1 cellular context compared by ENCODE assay signal in the genomic region with DNA sequence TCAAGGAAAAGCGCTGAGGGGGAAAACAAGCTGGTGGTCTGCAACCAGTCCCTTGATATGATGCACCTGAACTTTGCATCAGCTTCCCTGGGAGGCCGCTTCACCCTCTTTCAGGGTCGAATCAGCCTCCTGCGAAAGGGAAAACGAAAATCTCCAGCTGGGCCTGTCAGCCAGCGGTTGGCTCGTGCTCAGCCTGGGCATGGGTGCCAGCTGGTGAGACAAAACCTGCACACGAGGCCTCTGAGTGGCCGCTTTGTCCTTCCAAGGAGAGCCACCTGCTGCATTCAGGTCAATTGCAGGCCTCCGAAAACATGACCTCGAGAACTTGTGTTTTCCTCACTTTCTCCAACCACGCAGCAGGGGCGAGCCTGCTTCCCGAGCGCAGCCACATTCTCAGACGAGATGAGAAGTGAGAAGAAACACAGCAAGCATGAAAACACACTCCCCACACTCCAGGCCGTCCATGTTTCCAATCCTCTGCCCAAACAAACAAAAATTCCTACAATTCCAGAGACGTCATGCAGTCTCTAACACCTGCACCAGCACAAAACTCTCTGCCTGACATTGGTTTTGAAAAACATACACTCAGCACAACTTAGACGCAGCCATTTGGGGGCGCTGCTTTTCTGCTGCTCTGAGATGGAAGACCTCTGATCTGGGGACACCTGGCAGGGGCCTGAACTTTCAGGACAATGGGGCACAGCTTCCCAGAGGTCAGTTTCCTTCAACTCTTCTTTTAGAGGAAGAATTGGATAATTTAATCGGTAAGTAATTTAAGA.
TF ChIP-seq lines count a peak whose summit lies in the region.

No MANE protein-coding gene starts in this region.

TF ChIP-seq in GM23338, 12 proteins besides CTCF, POLR2A, EP300 and RAD21:
- TF ChIP-seq, protein P1, sequence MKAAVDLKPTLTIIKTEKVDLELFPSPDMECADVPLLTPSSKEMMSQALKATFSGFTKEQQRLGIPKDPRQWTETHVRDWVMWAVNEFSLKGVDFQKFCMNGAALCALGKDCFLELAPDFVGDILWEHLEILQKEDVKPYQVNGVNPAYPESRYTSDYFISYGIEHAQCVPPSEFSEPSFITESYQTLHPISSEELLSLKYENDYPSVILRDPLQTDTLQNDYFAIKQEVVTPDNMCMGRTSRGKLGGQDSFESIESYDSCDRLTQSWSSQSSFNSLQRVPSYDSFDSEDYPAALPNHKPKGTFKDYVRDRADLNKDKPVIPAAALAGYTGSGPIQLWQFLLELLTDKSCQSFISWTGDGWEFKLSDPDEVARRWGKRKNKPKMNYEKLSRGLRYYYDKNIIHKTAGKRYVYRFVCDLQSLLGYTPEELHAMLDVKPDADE (IDR thresholded peaks at IDR 0.05) = no peak
- TF ChIP-seq ZNF114 (CRISPR knock-in tag; IDR thresholded peaks at IDR 0.05) (no peak), NANOG (IDR thresholded peaks at IDR 0.05; ENCODE audit: borderline replicate concordance) (no peak), POLR2AphosphoS5 (IDR thresholded peaks at IDR 0.05; ENCODE audit: low read depth) (no peak), ZNF331 (CRISPR knock-in tag; IDR thresholded peaks at IDR 0.05; ENCODE audit: low read depth) (no peak), CREB1 (CRISPR knock-in tag; IDR thresholded peaks at IDR 0.05; ENCODE audit: low read depth) (no peak), JUNB (IDR thresholded peaks at IDR 0.05; ENCODE audit: unreplicated experiment) (no peak), EZH2 (IDR thresholded peaks at IDR 0.05; ENCODE audit: low read depth, unreplicated experiment) (no peak), STAT1 (IDR thresholded peaks at IDR 0.05; ENCODE audit: unreplicated experiment) (no peak), EZH2phosphoT487 (IDR thresholded peaks at IDR 0.05; ENCODE audit: unreplicated experiment) (no peak)
- TF ChIP-seq, protein P2, sequence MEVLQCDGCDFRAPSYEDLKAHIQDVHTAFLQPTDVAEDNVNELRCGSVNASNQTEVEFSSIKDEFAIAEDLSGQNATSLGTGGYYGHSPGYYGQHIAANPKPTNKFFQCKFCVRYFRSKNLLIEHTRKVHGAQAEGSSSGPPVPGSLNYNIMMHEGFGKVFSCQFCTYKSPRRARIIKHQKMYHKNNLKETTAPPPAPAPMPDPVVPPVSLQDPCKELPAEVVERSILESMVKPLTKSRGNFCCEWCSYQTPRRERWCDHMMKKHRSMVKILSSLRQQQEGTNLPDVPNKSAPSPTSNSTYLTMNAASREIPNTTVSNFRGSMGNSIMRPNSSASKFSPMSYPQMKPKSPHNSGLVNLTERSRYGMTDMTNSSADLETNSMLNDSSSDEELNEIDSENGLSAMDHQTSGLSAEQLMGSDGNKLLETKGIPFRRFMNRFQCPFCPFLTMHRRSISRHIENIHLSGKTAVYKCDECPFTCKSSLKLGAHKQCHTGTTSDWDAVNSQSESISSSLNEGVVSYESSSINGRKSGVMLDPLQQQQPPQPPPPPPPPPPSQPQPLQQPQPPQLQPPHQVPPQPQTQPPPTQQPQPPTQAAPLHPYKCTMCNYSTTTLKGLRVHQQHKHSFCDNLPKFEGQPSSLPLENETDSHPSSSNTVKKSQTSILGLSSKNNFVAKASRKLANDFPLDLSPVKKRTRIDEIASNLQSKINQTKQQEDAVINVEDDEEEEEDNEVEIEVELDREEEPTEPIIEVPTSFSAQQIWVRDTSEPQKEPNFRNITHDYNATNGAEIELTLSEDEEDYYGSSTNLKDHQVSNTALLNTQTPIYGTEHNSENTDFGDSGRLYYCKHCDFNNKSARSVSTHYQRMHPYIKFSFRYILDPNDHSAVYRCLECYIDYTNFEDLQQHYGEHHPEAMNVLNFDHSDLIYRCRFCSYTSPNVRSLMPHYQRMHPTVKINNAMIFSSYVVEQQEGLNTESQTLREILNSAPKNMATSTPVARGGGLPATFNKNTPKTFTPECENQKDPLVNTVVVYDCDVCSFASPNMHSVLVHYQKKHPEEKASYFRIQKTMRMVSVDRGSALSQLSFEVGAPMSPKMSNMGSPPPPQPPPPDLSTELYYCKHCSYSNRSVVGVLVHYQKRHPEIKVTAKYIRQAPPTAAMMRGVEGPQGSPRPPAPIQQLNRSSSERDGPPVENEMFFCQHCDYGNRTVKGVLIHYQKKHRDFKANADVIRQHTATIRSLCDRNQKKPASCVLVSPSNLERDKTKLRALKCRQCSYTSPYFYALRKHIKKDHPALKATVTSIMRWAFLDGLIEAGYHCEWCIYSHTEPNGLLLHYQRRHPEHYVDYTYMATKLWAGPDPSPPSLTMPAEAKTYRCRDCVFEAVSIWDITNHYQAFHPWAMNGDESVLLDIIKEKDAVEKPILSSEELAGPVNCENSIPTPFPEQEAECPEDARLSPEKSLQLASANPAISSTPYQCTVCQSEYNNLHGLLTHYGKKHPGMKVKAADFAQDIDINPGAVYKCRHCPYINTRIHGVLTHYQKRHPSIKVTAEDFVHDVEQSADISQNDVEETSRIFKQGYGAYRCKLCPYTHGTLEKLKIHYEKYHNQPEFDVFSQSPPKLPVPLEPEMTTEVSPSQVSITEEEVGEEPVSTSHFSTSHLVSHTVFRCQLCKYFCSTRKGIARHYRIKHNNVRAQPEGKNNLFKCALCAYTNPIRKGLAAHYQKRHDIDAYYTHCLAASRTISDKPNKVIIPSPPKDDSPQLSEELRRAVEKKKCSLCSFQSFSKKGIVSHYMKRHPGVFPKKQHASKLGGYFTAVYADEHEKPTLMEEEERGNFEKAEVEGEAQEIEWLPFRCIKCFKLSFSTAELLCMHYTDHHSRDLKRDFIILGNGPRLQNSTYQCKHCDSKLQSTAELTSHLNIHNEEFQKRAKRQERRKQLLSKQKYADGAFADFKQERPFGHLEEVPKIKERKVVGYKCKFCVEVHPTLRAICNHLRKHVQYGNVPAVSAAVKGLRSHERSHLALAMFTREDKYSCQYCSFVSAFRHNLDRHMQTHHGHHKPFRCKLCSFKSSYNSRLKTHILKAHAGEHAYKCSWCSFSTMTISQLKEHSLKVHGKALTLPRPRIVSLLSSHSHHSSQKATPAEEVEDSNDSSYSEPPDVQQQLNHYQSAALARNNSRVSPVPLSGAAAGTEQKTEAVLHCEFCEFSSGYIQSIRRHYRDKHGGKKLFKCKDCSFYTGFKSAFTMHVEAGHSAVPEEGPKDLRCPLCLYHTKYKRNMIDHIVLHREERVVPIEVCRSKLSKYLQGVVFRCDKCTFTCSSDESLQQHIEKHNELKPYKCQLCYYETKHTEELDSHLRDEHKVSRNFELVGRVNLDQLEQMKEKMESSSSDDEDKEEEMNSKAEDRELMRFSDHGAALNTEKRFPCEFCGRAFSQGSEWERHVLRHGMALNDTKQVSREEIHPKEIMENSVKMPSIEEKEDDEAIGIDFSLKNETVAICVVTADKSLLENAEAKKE (CRISPR knock-in tag; IDR thresholded peaks at IDR 0.05) = no peak
TF ChIP-seq in GM23338: peak in this region for 0.
